Comparison of ENCODE assay signal across 11 cellular contexts in the genomic region with DNA sequence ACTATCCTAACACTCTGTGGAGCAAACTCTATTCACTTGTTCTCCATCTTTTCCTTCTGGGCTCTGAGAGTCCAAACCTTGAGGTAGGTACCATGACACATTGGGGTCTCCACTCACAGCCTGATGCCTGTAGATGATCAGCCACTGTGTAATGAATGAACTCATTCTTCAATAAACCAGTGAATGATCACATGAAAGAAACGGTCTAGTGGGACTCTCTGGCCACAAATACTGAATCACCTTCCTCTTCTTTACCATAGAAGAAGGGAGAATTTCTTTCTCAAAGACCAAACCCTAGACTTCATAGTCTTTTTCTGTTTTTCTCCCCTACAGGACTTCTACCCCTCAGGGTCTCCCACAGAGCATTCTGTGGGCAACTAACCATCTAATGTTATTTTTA. TPM values are rescaled to one million over a fixed set of nuclear protein-coding genes. Genes with fewer than 3 reads are reported as not detected.
A peak's percentile ranks its signal among the peaks of the same experiment; 100 is the strongest.
DNase-seq lines count a peak whose midpoint lies in the region; ATAC-seq, FAIRE-seq and TF ChIP-seq lines count a peak whose summit lies in the region.
"Had no signal": no experiment of that assay in that cellular context is flagged by ENCODE, and none has a peak within 500 bp of the region (broad histone marks: within the 10 kb centered on the region; RNA-seq: fewer than 3 reads in every experiment).

No MANE protein-coding gene starts in this region.

- peak overlapping the region; percentile 83 for H3K27ac Mint-ChIP-seq in activated T-helper 1 cell treated with anti-CD3 and anti-CD28 coated beads, Interleukin-12 subunit alpha, Interleukin-12 subunit beta, Interleukin-2, Interleukin-4 antibody, amounts not matched to agents 30 ng/mL and 10 ng/mL and 1 ng/mL, durations not matched to agents 14 hours and 24 hours and 36 hours
- H3K27ac Mint-ChIP-seq: nephron progenitor cell had no signal

- no peak for TF ChIP-seq POLR2A in A549 (IDR thresholded peaks at IDR 0.05; ENCODE audit: low read length)

- CTCF ChIA-PET in A549 (lab: Yijun Ruan, JAX) = interaction anchor here (1.2 to 5.7 kb wide), 7 partner anchors 10 to 172 kb away, joined by 3 to 58 read pairs (median 5); partner anchors contain the start of genes ABHD2 and HAPLN3

- H3K4me3 ChIP-seq in A549 (no peak overlapping the region), dorsolateral prefrontal cortex (no peak overlapping the region)

- DNase-seq in A549 (ENCODE audit: low read depth in 1 of 2, low spot score in 1 of 2) = no peak
- DNase-seq in activated T-helper 1 cell treated with anti-CD3 and anti-CD28 coated beads, Interleukin-12 subunit alpha, Interleukin-12 subunit beta, Interleukin-2, Interleukin-4 antibody, amounts not matched to agents 30 ng/mL and 10 ng/mL and 1 ng/mL, durations not matched to agents 14 hours and 24 hours and 36 hours (ENCODE audit: low spot score) = no peak
- no peak for DNase-seq in GM19238 (ENCODE audit: insufficient read length, low spot score)
- no peak for DNase-seq in left lobe of liver (ENCODE audit: low spot score)
- no peak for DNase-seq in H4 (ENCODE audit: low spot score)
- DNase-seq in dorsolateral prefrontal cortex = no peak
- DNase-seq: NCI-H69, nephron progenitor cell had no signal

- FAIRE-seq in A549 (lab: Jason Lieb, UNC) = no peak
- FAIRE-seq: H54 had no signal

- H3K4me1 ChIP-seq in A549 = peaks cover 25% of the 10 kb centered on the region; the same call in 2 of the 3 replicates

- ATAC-seq in A549 = peak in 1 of 2 experiments; percentile 29; a peak in 1 of 6 replicates
- peak; percentile 26 for ATAC-seq in GM19397 (IDR thresholded peaks at IDR 0.05; ENCODE audit: unreplicated experiment)
- peak; percentile 36 for ATAC-seq in HG03175 (IDR thresholded peaks at IDR 0.05; ENCODE audit: unreplicated experiment)
- no peak for ATAC-seq in left lobe of liver

- no peaks in the 10 kb centered on the region for H3K27me3 Mint-ChIP-seq in activated T-helper 1 cell treated with anti-CD3 and anti-CD28 coated beads, Interleukin-12 subunit alpha, Interleukin-12 subunit beta, Interleukin-2, Interleukin-4 antibody, amounts not matched to agents 30 ng/mL and 10 ng/mL and 1 ng/mL, durations not matched to agents 14 hours and 24 hours and 36 hours (ENCODE audit: insufficient read depth)

- H3K4me3 Mint-ChIP-seq in activated T-helper 1 cell treated with anti-CD3 and anti-CD28 coated beads, Interleukin-12 subunit alpha, Interleukin-12 subunit beta, Interleukin-2, Interleukin-4 antibody, amounts not matched to agents 30 ng/mL and 10 ng/mL and 1 ng/mL, durations not matched to agents 14 hours and 24 hours and 36 hours = peak overlapping the region; percentile 37
- H3K4me3 Mint-ChIP-seq: nephron progenitor cell had no signal

- POLR2A ChIA-PET in A549 (lab: Yijun Ruan, JAX) = interaction anchor here (1.1 to 1.3 kb wide), 3 partner anchors 12 to 52 kb away, joined by 3 to 12 read pairs (median 4); partner anchors contain the start of gene ABHD2

- peak overlapping the region; percentile 30 for H3K4me2 ChIP-seq in A549

- peaks cover 3% of the 10 kb centered on the region for H3K36me3 Mint-ChIP-seq in activated T-helper 1 cell treated with anti-CD3 and anti-CD28 coated beads, Interleukin-12 subunit alpha, Interleukin-12 subunit beta, Interleukin-2, Interleukin-4 antibody, amounts not matched to agents 30 ng/mL and 10 ng/mL and 1 ng/mL, durations not matched to agents 14 hours and 24 hours and 36 hours (ENCODE audit: low read depth)

- no peak for TF ChIP-seq EP300 in A549 (IDR thresholded peaks at IDR 0.05)

- H3K9me3 Mint-ChIP-seq in activated T-helper 1 cell treated with anti-CD3 and anti-CD28 coated beads, Interleukin-12 subunit alpha, Interleukin-12 subunit beta, Interleukin-2, Interleukin-4 antibody, amounts not matched to agents 30 ng/mL and 10 ng/mL and 1 ng/mL, durations not matched to agents 14 hours and 24 hours and 36 hours = peaks cover 21% of the 10 kb centered on the region

- 30% methylated on average over 1 of the region's 1 CpG for WGBS in A549 (ENCODE audit: missing lambda C conversion rate)

- TF ChIP-seq RAD21 in A549 (conservative IDR thresholded peaks at IDR 0.05 in 1 of 2, IDR thresholded peaks at IDR 0.05 in 1 of 2) = no peak

- no peaks in the 10 kb centered on the region for H3K9me3 ChIP-seq in A549

- H3K27ac ChIP-seq in A549 = peak overlapping the region; percentile 34 to 57; a peak in 5 of 6 replicates
- H3K27ac ChIP-seq in dorsolateral prefrontal cortex = peak overlapping the region in 9 of 59 donors; percentile 16 to 56 (median 29)

- TF ChIP-seq CTCF in A549 (IDR thresholded peaks at IDR 0.05) (no peak), dorsolateral prefrontal cortex (IDR thresholded peaks at IDR 0.05 in 54 of 56, conservative IDR thresholded peaks at IDR 0.05 in 2 of 56; ENCODE audit: low read depth in 1 of 56, partially characterized antibody in 56 of 56) (no peak)

- H3K27me3 ChIP-seq in dorsolateral prefrontal cortex = no peaks in the 10 kb centered on the region

- H3K4me1 Mint-ChIP-seq in activated T-helper 1 cell treated with anti-CD3 and anti-CD28 coated beads, Interleukin-12 subunit alpha, Interleukin-12 subunit beta, Interleukin-2, Interleukin-4 antibody, amounts not matched to agents 30 ng/mL and 10 ng/mL and 1 ng/mL, durations not matched to agents 14 hours and 24 hours and 36 hours (ENCODE audit: low read depth) = peaks cover 13% of the 10 kb centered on the region
- H3K4me1 Mint-ChIP-seq: nephron progenitor cell had no signal

- intact Hi-C loops in activated T-helper 1 cell treated with anti-CD3 and anti-CD28 coated beads, Interleukin-12 subunit alpha, Interleukin-12 subunit beta, Interleukin-2, Interleukin-4 antibody, amounts not matched to agents 30 ng/mL and 10 ng/mL and 1 ng/mL, durations not matched to agents 14 hours and 24 hours and 36 hours (cut with micrococcal nuclease) = loop anchor here (1.0 kb wide), 3 partner anchors 10 to 113 kb away; partner anchors contain the start of gene ABHD2
- intact Hi-C loops in dorsolateral prefrontal cortex (cut with DNase I) = no loop called here

TF ChIP-seq in A549, 52 proteins besides CTCF, POLR2A, EP300 and RAD21 (continues in another document):
- no peak for TF ChIP-seq RARB (CRISPR knock-in tag; IDR thresholded peaks at IDR 0.05)
- no peak for TF ChIP-seq HOXA7 (CRISPR knock-in tag; IDR thresholded peaks at IDR 0.05)
- no peak for TF ChIP-seq FOSL2 (IDR thresholded peaks at IDR 0.05)
- no peak for TF ChIP-seq FOSL2 (CRISPR knock-in tag; IDR thresholded peaks at IDR 0.05)
- TF ChIP-seq GATA3 (IDR thresholded peaks at IDR 0.05; ENCODE audit: borderline replicate concordance) = no peak
- TF ChIP-seq JUNB (IDR thresholded peaks at IDR 0.05) = no peak
- TF ChIP-seq HES2 (IDR thresholded peaks at IDR 0.05) = no peak
- TF ChIP-seq, protein P1, sequence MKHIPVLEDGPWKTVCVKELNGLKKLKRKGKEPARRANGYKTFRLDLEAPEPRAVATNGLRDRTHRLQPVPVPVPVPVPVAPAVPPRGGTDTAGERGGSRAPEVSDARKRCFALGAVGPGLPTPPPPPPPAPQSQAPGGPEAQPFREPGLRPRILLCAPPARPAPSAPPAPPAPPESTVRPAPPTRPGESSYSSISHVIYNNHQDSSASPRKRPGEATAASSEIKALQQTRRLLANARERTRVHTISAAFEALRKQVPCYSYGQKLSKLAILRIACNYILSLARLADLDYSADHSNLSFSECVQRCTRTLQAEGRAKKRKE (CRISPR knock-in tag; IDR thresholded peaks at IDR 0.05; ENCODE audit: low read depth) = no peak
- no peak for TF ChIP-seq ZFP36 (IDR thresholded peaks at IDR 0.05; ENCODE audit: borderline replicate concordance, partially characterized antibody)
- TF ChIP-seq MAFK (IDR thresholded peaks at IDR 0.05; ENCODE audit: partially characterized antibody) = no peak
- no peak for TF ChIP-seq FOXS1 (CRISPR knock-in tag; IDR thresholded peaks at IDR 0.05)
- no peak for TF ChIP-seq ZC3H11A (IDR thresholded peaks at IDR 0.05)
- no peak for TF ChIP-seq RNF2 (IDR thresholded peaks at IDR 0.05; ENCODE audit: borderline replicate concordance, low read depth)
- TF ChIP-seq MAX (IDR thresholded peaks at IDR 0.05) = no peak
- no peak for TF ChIP-seq EHF (CRISPR knock-in tag; IDR thresholded peaks at IDR 0.05)
- TF ChIP-seq, protein P2, sequence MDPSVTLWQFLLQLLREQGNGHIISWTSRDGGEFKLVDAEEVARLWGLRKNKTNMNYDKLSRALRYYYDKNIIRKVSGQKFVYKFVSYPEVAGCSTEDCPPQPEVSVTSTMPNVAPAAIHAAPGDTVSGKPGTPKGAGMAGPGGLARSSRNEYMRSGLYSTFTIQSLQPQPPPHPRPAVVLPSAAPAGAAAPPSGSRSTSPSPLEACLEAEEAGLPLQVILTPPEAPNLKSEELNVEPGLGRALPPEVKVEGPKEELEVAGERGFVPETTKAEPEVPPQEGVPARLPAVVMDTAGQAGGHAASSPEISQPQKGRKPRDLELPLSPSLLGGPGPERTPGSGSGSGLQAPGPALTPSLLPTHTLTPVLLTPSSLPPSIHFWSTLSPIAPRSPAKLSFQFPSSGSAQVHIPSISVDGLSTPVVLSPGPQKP (IDR thresholded peaks at IDR 0.05; ENCODE audit: low read depth, low read length) = no peak
- no peak for TF ChIP-seq NFE2L2 (conservative IDR thresholded peaks at IDR 0.05; ENCODE audit: low read length)
- TF ChIP-seq MYC (IDR thresholded peaks at IDR 0.05; ENCODE audit: borderline replicate concordance, low read length) = no peak

RNA-seq across cellular contexts. Expression of gene ABHD2, which starts 20.5 kb away (rescaled TPM):
- polyA plus RNA-seq in A549 (2011; rRNA removed) = 63.3 and 76.4 TPM in 2 replicates
- 31.8 and 36.7 TPM in 2 replicates for polyA plus RNA-seq in A549 (2012; cell fraction: cytosol; rRNA removed)
- polyA plus RNA-seq in A549 (2012; cell fraction: nucleus; rRNA removed) = 30.7 and 39.5 TPM in 2 replicates
- polyA plus RNA-seq in A549 (2017; fragmentation: RNase III; extraction: RNeasy Plus Mini Kit Qiagen cat#74134 plus additional on column Dnase treatment) = 33.1 to 41.0 TPM (median 36.2 TPM) in 3 replicates
- polyA minus RNA-seq in A549 (2011; rRNA and poly(A)+ RNA removed) = 194 and 230 TPM in 2 replicates
- total RNA-seq in activated T-helper 1 cell treated with anti-CD3 and anti-CD28 coated beads, Interleukin-12 subunit alpha, Interleukin-12 subunit beta, Interleukin-2, Interleukin-4 antibody, amounts not matched to agents 30 ng/mL and 10 ng/mL and 1 ng/mL, durations not matched to agents 14 hours and 24 hours and 36 hours = 66.5 and 66.7 TPM in 2 replicates
- total RNA-seq in left lobe of liver = 385 TPM
- total RNA-seq in H4 (2014; rRNA removed; shearing (Covaris generic)) = 15.2 and 19.0 TPM in 2 replicates
- total RNA-seq in dorsolateral prefrontal cortex = 100 to 1,000 TPM in 119 of 120 experiments, 10 to 100 TPM in 1; 89.8 to 236 (median 169) TPM
